ENCODE assay signal across 16 cellular contexts in the genomic region with DNA sequence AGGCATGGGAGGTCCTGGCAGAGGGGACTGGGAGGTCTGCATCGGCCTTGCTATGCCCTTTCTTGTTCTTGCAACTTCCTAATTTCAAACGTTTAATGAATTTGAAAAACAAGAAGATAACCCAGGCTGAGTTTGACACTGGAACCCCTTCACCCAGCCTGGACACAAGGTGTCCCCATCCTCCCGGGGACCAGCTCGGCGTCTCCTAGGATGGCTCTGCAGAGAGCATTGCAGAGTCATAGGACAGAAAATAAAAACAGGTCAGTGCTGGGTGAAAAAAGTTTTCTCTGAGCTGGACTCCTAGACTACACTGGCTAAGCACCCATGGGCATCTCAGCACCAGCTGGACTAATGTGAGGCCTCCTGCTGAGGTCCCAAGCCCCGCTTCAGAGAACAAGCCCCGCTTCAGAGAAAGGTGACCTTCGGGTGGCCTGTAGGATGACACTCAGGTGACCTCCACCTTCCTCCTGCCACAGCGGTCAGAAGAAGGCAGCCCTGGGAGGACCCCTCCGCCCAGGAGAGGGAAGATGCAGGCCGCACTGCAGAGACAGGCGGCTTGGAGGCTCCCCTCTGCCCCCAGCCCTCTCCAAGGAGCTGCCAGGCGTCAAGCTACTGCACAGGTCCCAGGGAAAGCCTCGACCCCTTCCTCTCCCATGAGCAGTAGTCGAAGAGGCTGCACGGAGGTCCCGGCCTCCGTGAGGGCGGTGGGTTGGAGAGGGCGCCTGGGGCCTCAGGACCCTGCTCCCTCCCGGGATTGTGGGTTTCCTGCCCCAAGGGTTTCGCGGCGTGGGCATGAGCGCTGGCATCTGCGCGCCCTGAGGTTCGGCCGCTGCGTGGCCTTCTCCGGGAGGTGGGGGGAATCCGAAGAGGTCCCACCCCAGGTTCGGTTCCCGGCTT. TPM values are rescaled to one million over a fixed set of nuclear protein-coding genes. Genes with fewer than 3 reads are reported as not detected.
DNase-seq lines count a peak whose midpoint lies in the region; TF ChIP-seq lines count a peak whose summit lies in the region.
"Had no signal": no experiment of that assay in that cellular context is flagged by ENCODE, and none has a peak within 500 bp of the region (broad histone marks: within the 10 kb centered on the region; RNA-seq: fewer than 3 reads in every experiment).

No MANE protein-coding gene starts in this region.

- peaks cover 0 to 3% (median 0%) of the 10 kb centered on the region in 3 donors for H3K4me1 Mint-ChIP-seq in IgD-negative memory B cell
- H3K4me1 Mint-ChIP-seq in neural crest cell = peaks cover 15% of the 10 kb centered on the region

- H3K27ac Mint-ChIP-seq in IgD-negative memory B cell (peak overlapping the region; percentile 62 to 95 (median 93)), neural crest cell (ENCODE audit: unreplicated experiment) (no peak overlapping the region)

- H3K27me3 ChIP-seq in BE2C = peaks cover 94% of the 10 kb centered on the region

- TF ChIP-seq CTCF in GM12864 (IDR thresholded peaks at IDR 0.05; ENCODE audit: low read depth, low read length, missing control alignments) = peak; percentile 14
- peak; percentile 17 for TF ChIP-seq CTCF in neural crest cell (conservative IDR thresholded peaks at IDR 0.05)
- TF ChIP-seq CTCF in BE2C (IDR thresholded peaks at IDR 0.05; ENCODE audit: low read depth, low read length) = no peak
- TF ChIP-seq CTCF in lower leg skin (IDR thresholded peaks at IDR 0.05) = no peak

- H3K36me3 ChIP-seq in BE2C = no peaks in the 10 kb centered on the region

- 35 to 63% methylated on average over 15 to 30 of the region's 34 CpGs for WGBS in lower leg skin, 2 donors

- peak overlapping the region in 1 of 4 donors; percentile 27 for H3K4me3 Mint-ChIP-seq in IgD-negative memory B cell
- peak overlapping the region; percentile 51 for H3K4me3 Mint-ChIP-seq in neural crest cell

- no peaks in the 10 kb centered on the region for H3K4me1 ChIP-seq in BE2C

- no peaks in the 10 kb centered on the region for H3K9me3 ChIP-seq in BE2C

- H3K9me3 Mint-ChIP-seq in IgD-negative memory B cell = peaks cover 0 to 2% (median 0%) of the 10 kb centered on the region in 3 donors
- no peaks in the 10 kb centered on the region for H3K9me3 Mint-ChIP-seq in neural crest cell
- H3K9me3 Mint-ChIP-seq: naive thymus-derived CD8-positive, alpha-beta T cell had no signal

- DNase-seq in GM12864 (ENCODE audit: low read depth) (no peak), cerebellar cortex (ENCODE audit: low spot score) (peak; percentile 47), neural crest cell (ENCODE audit: low read depth, low spot score) (no peak), activated T-cell treated with anti-CD3 and anti-CD28 coated beads for 4 hours (no peak), BE2C (no peak), lower leg skin (ENCODE audit: low spot score in 2 of 2) (no peak)
- DNase-seq: activated CD4-positive, alpha-beta T cell treated with anti-CD3 and anti-CD28 coated beads for 48 hours; central memory CD4-positive, alpha-beta T cell; naive thymus-derived CD8-positive, alpha-beta T cell; NCI-H1105 treated with DMSO at 0.1 percent for 48 hours; NCI-H748 treated with DMSO at 0.1 percent for 48 hours had no signal

- intact Hi-C loops in lower leg skin (cut with DNase I; ENCODE audit: low total_unique reads) = loop anchor here (10.0 kb wide), 2 partner anchors 181 to 251 kb away; no protein-coding TSS in a partner anchor

- H3K4me3 ChIP-seq in GM12864 (ENCODE audit: low read depth, low read length) (no peak overlapping the region), BE2C (ENCODE audit: low read depth, low read length) (no peak overlapping the region), lower leg skin (ENCODE audit: low read depth, poor library complexity, severe bottlenecking) (no peak overlapping the region)
- H3K4me3 ChIP-seq: SK-N-MC had no signal

- no peak for TF ChIP-seq POLR2A in lower leg skin (IDR thresholded peaks at IDR 0.05)

- H3K27me3 Mint-ChIP-seq in IgD-negative memory B cell (peaks cover 48% of the 10 kb centered on the region), neural crest cell (ENCODE audit: low read depth) (peaks cover 99% of the 10 kb centered on the region)

- no peaks in the 10 kb centered on the region for H3K36me3 Mint-ChIP-seq in IgD-negative memory B cell
- no peaks in the 10 kb centered on the region for H3K36me3 Mint-ChIP-seq in neural crest cell (ENCODE audit: low read depth)

RNA-seq across cellular contexts. Expression of a gene that starts 9.2 kb away (rescaled TPM):
- not detected for polyA plus RNA-seq in IgD-negative memory B cell
- total RNA-seq in neural crest cell = 2.4 and 2.7 TPM in 2 replicates
- not detected for polyA plus RNA-seq in BE2C (2012; ENCODE audit: insufficient read depth, insufficient read length, low read depth)
- not detected for total RNA-seq in lower leg skin
- total RNA-seq: naive thymus-derived CD8-positive, alpha-beta T cell; skeletal muscle tissue; temporal lobe had no signal
- polyA plus RNA-seq: keratinocyte; naive thymus-derived CD8-positive, alpha-beta T cell had no signal

Comparison
In these comparisons a context has a peak if more than half of its experiments do, and no peak if none do; other contexts are left out.
1. CTCF ChIP-seq: peak in GM12864 (single experiment) and neural crest cell (single experiment); none in BE2C (single experiment) and lower leg skin (0 of 3).